ENCODE assay signal across 2 cellular contexts in genomic region chr10:689433-690226, GRCh38.
TF ChIP-seq lines count a peak whose summit lies in the region.

DIP2C (minus strand) TSS chr10:689668; CDS start chr10:689578, 90 bp downstream.

TF ChIP-seq in GM23338, 12 proteins besides CTCF, POLR2A, EP300 and RAD21 (continued from another document):
- TF ChIP-seq, protein P1, sequence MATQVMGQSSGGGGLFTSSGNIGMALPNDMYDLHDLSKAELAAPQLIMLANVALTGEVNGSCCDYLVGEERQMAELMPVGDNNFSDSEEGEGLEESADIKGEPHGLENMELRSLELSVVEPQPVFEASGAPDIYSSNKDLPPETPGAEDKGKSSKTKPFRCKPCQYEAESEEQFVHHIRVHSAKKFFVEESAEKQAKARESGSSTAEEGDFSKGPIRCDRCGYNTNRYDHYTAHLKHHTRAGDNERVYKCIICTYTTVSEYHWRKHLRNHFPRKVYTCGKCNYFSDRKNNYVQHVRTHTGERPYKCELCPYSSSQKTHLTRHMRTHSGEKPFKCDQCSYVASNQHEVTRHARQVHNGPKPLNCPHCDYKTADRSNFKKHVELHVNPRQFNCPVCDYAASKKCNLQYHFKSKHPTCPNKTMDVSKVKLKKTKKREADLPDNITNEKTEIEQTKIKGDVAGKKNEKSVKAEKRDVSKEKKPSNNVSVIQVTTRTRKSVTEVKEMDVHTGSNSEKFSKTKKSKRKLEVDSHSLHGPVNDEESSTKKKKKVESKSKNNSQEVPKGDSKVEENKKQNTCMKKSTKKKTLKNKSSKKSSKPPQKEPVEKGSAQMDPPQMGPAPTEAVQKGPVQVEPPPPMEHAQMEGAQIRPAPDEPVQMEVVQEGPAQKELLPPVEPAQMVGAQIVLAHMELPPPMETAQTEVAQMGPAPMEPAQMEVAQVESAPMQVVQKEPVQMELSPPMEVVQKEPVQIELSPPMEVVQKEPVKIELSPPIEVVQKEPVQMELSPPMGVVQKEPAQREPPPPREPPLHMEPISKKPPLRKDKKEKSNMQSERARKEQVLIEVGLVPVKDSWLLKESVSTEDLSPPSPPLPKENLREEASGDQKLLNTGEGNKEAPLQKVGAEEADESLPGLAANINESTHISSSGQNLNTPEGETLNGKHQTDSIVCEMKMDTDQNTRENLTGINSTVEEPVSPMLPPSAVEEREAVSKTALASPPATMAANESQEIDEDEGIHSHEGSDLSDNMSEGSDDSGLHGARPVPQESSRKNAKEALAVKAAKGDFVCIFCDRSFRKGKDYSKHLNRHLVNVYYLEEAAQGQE (IDR thresholded peaks at IDR 0.05; ENCODE audit: unreplicated experiment) = no peak
- no peak for TF ChIP-seq CREB1 (CRISPR knock-in tag; IDR thresholded peaks at IDR 0.05; ENCODE audit: low read depth)
- TF ChIP-seq, protein P2, sequence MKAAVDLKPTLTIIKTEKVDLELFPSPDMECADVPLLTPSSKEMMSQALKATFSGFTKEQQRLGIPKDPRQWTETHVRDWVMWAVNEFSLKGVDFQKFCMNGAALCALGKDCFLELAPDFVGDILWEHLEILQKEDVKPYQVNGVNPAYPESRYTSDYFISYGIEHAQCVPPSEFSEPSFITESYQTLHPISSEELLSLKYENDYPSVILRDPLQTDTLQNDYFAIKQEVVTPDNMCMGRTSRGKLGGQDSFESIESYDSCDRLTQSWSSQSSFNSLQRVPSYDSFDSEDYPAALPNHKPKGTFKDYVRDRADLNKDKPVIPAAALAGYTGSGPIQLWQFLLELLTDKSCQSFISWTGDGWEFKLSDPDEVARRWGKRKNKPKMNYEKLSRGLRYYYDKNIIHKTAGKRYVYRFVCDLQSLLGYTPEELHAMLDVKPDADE (IDR thresholded peaks at IDR 0.05) = no peak
- no peak for TF ChIP-seq EZH2 (IDR thresholded peaks at IDR 0.05; ENCODE audit: low read depth, unreplicated experiment)
- TF ChIP-seq POLR2AphosphoS5 (IDR thresholded peaks at IDR 0.05; ENCODE audit: low read depth) = no peak
- no peak for TF ChIP-seq STAT1 (IDR thresholded peaks at IDR 0.05; ENCODE audit: unreplicated experiment)
- TF ChIP-seq NANOG (IDR thresholded peaks at IDR 0.05; ENCODE audit: borderline replicate concordance) = no peak
- no peak for TF ChIP-seq EZH2phosphoT487 (IDR thresholded peaks at IDR 0.05; ENCODE audit: unreplicated experiment)
- TF ChIP-seq, protein P3, sequence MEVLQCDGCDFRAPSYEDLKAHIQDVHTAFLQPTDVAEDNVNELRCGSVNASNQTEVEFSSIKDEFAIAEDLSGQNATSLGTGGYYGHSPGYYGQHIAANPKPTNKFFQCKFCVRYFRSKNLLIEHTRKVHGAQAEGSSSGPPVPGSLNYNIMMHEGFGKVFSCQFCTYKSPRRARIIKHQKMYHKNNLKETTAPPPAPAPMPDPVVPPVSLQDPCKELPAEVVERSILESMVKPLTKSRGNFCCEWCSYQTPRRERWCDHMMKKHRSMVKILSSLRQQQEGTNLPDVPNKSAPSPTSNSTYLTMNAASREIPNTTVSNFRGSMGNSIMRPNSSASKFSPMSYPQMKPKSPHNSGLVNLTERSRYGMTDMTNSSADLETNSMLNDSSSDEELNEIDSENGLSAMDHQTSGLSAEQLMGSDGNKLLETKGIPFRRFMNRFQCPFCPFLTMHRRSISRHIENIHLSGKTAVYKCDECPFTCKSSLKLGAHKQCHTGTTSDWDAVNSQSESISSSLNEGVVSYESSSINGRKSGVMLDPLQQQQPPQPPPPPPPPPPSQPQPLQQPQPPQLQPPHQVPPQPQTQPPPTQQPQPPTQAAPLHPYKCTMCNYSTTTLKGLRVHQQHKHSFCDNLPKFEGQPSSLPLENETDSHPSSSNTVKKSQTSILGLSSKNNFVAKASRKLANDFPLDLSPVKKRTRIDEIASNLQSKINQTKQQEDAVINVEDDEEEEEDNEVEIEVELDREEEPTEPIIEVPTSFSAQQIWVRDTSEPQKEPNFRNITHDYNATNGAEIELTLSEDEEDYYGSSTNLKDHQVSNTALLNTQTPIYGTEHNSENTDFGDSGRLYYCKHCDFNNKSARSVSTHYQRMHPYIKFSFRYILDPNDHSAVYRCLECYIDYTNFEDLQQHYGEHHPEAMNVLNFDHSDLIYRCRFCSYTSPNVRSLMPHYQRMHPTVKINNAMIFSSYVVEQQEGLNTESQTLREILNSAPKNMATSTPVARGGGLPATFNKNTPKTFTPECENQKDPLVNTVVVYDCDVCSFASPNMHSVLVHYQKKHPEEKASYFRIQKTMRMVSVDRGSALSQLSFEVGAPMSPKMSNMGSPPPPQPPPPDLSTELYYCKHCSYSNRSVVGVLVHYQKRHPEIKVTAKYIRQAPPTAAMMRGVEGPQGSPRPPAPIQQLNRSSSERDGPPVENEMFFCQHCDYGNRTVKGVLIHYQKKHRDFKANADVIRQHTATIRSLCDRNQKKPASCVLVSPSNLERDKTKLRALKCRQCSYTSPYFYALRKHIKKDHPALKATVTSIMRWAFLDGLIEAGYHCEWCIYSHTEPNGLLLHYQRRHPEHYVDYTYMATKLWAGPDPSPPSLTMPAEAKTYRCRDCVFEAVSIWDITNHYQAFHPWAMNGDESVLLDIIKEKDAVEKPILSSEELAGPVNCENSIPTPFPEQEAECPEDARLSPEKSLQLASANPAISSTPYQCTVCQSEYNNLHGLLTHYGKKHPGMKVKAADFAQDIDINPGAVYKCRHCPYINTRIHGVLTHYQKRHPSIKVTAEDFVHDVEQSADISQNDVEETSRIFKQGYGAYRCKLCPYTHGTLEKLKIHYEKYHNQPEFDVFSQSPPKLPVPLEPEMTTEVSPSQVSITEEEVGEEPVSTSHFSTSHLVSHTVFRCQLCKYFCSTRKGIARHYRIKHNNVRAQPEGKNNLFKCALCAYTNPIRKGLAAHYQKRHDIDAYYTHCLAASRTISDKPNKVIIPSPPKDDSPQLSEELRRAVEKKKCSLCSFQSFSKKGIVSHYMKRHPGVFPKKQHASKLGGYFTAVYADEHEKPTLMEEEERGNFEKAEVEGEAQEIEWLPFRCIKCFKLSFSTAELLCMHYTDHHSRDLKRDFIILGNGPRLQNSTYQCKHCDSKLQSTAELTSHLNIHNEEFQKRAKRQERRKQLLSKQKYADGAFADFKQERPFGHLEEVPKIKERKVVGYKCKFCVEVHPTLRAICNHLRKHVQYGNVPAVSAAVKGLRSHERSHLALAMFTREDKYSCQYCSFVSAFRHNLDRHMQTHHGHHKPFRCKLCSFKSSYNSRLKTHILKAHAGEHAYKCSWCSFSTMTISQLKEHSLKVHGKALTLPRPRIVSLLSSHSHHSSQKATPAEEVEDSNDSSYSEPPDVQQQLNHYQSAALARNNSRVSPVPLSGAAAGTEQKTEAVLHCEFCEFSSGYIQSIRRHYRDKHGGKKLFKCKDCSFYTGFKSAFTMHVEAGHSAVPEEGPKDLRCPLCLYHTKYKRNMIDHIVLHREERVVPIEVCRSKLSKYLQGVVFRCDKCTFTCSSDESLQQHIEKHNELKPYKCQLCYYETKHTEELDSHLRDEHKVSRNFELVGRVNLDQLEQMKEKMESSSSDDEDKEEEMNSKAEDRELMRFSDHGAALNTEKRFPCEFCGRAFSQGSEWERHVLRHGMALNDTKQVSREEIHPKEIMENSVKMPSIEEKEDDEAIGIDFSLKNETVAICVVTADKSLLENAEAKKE (CRISPR knock-in tag; IDR thresholded peaks at IDR 0.05) = no peak
- no peak for TF ChIP-seq JUNB (IDR thresholded peaks at IDR 0.05; ENCODE audit: unreplicated experiment)
- no peak for TF ChIP-seq ZNF114 (CRISPR knock-in tag; IDR thresholded peaks at IDR 0.05)

TF ChIP-seq in SK-N-SH treated with all-trans-retinoic acid at 6 μM for 48 hours, 23 proteins besides CTCF, POLR2A, EP300 and RAD21 (continued from another document):
- TF ChIP-seq POU6F1 (CRISPR knock-in tag; IDR thresholded peaks at IDR 0.05; ENCODE audit: borderline replicate concordance, low read depth) = no peak
- TF ChIP-seq BACH2 (CRISPR knock-in tag; IDR thresholded peaks at IDR 0.05; ENCODE audit: borderline replicate concordance) = no peak
- TF ChIP-seq GLIS3 (CRISPR knock-in tag; IDR thresholded peaks at IDR 0.05) = no peak
- no peak for TF ChIP-seq ARNTL (CRISPR knock-in tag; IDR thresholded peaks at IDR 0.05; ENCODE audit: borderline replicate concordance, low read depth)
- 0 out of 2 replicates have a peak, but pooled peaks have one; percentile 30 for TF ChIP-seq CSDC2 (CRISPR knock-in tag; IDR thresholded peaks at IDR 0.05)
- no peak for TF ChIP-seq TOX (CRISPR knock-in tag; IDR thresholded peaks at IDR 0.05; ENCODE audit: borderline replicate concordance)
- TF ChIP-seq, protein P4, sequence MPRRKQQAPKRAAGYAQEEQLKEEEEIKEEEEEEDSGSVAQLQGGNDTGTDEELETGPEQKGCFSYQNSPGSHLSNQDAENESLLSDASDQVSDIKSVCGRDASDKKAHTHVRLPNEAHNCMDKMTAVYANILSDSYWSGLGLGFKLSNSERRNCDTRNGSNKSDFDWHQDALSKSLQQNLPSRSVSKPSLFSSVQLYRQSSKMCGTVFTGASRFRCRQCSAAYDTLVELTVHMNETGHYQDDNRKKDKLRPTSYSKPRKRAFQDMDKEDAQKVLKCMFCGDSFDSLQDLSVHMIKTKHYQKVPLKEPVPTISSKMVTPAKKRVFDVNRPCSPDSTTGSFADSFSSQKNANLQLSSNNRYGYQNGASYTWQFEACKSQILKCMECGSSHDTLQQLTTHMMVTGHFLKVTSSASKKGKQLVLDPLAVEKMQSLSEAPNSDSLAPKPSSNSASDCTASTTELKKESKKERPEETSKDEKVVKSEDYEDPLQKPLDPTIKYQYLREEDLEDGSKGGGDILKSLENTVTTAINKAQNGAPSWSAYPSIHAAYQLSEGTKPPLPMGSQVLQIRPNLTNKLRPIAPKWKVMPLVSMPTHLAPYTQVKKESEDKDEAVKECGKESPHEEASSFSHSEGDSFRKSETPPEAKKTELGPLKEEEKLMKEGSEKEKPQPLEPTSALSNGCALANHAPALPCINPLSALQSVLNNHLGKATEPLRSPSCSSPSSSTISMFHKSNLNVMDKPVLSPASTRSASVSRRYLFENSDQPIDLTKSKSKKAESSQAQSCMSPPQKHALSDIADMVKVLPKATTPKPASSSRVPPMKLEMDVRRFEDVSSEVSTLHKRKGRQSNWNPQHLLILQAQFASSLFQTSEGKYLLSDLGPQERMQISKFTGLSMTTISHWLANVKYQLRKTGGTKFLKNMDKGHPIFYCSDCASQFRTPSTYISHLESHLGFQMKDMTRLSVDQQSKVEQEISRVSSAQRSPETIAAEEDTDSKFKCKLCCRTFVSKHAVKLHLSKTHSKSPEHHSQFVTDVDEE (CRISPR knock-in tag; IDR thresholded peaks at IDR 0.05) = 0 out of 2 replicates have a peak, but pooled peaks have one; percentile 23
- no peak for TF ChIP-seq ESRRG (CRISPR knock-in tag; IDR thresholded peaks at IDR 0.05)
- no peak for TF ChIP-seq ZNF565 (CRISPR knock-in tag; conservative IDR thresholded peaks at IDR 0.05; ENCODE audit: low read depth)
- no peak for TF ChIP-seq ZFP3 (CRISPR knock-in tag; IDR thresholded peaks at IDR 0.05)
- no peak for TF ChIP-seq ZNF70 (CRISPR knock-in tag; IDR thresholded peaks at IDR 0.05)
- no peak for TF ChIP-seq ZNF8 (CRISPR knock-in tag; IDR thresholded peaks at IDR 0.05)
- TF ChIP-seq PPARA (CRISPR knock-in tag; IDR thresholded peaks at IDR 0.05; ENCODE audit: borderline replicate concordance) = no peak
- TF ChIP-seq, protein P5, sequence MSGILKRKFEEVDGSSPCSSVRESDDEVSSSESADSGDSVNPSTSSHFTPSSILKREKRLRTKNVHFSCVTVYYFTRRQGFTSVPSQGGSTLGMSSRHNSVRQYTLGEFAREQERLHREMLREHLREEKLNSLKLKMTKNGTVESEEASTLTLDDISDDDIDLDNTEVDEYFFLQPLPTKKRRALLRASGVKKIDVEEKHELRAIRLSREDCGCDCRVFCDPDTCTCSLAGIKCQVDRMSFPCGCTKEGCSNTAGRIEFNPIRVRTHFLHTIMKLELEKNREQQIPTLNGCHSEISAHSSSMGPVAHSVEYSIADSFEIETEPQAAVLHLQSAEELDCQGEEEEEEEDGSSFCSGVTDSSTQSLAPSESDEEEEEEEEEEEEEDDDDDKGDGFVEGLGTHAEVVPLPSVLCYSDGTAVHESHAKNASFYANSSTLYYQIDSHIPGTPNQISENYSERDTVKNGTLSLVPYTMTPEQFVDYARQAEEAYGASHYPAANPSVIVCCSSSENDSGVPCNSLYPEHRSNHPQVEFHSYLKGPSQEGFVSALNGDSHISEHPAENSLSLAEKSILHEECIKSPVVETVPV (CRISPR knock-in tag; IDR thresholded peaks at IDR 0.05) = no peak
- no peak for TF ChIP-seq OSR1 (CRISPR knock-in tag; IDR thresholded peaks at IDR 0.05)
- TF ChIP-seq, protein P6, sequence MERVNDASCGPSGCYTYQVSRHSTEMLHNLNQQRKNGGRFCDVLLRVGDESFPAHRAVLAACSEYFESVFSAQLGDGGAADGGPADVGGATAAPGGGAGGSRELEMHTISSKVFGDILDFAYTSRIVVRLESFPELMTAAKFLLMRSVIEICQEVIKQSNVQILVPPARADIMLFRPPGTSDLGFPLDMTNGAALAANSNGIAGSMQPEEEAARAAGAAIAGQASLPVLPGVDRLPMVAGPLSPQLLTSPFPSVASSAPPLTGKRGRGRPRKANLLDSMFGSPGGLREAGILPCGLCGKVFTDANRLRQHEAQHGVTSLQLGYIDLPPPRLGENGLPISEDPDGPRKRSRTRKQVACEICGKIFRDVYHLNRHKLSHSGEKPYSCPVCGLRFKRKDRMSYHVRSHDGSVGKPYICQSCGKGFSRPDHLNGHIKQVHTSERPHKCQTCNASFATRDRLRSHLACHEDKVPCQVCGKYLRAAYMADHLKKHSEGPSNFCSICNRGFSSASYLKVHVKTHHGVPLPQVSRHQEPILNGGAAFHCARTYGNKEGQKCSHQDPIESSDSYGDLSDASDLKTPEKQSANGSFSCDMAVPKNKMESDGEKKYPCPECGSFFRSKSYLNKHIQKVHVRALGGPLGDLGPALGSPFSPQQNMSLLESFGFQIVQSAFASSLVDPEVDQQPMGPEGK (CRISPR knock-in tag; IDR thresholded peaks at IDR 0.05; ENCODE audit: borderline replicate concordance) = no peak
- no peak for TF ChIP-seq ISL1 (CRISPR knock-in tag; IDR thresholded peaks at IDR 0.05)
- TF ChIP-seq TCF4 (CRISPR knock-in tag; IDR thresholded peaks at IDR 0.05; ENCODE audit: borderline replicate concordance) = no peak
- TF ChIP-seq SNAI2 (CRISPR knock-in tag; IDR thresholded peaks at IDR 0.05) = 0 out of 2 replicates have a peak, but pooled peaks have one; percentile 43
- no peak for TF ChIP-seq ZFP30 (CRISPR knock-in tag; IDR thresholded peaks at IDR 0.05)
- no peak for TF ChIP-seq RARB (CRISPR knock-in tag; IDR thresholded peaks at IDR 0.05)
